25 cellular contexts compared by ENCODE assay signal in the genomic region with DNA sequence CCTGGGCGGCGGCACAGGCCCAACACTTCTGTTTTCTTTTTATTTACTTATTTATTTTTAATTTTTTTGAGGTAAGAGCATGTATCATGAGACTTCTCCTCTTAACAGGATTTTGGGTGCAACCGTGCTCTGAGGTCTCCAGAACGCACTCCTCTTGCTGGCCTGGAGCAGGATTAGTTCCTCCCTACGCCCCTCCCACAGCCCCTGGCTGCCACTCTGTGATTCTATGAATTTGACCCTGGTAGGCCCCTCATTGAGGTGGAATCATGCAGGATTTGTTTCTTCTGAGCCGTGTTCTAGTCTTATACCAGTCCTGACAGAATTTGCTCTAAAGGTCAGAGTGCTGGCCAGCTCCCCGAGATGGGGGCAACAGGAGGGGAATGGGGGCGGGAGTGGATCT.
DNase-seq lines count a peak whose midpoint lies in the region; ATAC-seq and TF ChIP-seq lines count a peak whose summit lies in the region.
"Had no signal": no experiment of that assay in that cellular context is flagged by ENCODE, and none has a peak within 500 bp of the region (broad histone marks: within the 10 kb centered on the region; RNA-seq: fewer than 3 reads in every experiment).

No MANE protein-coding gene starts in this region.

- H3K23ac ChIP-seq in IMR-90 (ENCODE audit: low read depth, low read length) = no peak overlapping the region

- DNase-seq in IMR-90 = no peak
- DNase-seq in SJSA1 (ENCODE audit: low read depth in 1 of 2, low spot score in 2 of 2) = peak; percentile 22 to 35
- DNase-seq in glutamatergic neuron = peak; percentile 13
- DNase-seq in spleen = peak; percentile 28
- no peak for DNase-seq in NCI-H510A (lab: John Stamatoyannopoulos, UW)
- DNase-seq in midbrain (lab: John Stamatoyannopoulos, UW) = no peak
- DNase-seq in COLO668 (lab: John Stamatoyannopoulos, UW; ENCODE audit: unreplicated experiment) = no peak
- DNase-seq: activated CD4-positive, alpha-beta T cell treated with anti-CD3 and anti-CD28 coated beads, Interleukin-2, amount 50 U/mL, for 4 hours; activated T-cell treated with anti-CD3 and anti-CD28 coated beads, Interleukin-2, amount 50 U/mL, for 48 hours; cerebellar nuclear complex; DMS53; HCEC 1CT; mesenchymal stem cell; NCI-H1105; NCI-H187; NCI-H524 treated with DMSO at 0.1 percent for 48 hours; SIG-M5; stimulated activated CD4-positive, alpha-beta T cell treated with anti-CD3 and anti-CD28 coated beads, Interleukin-4, amount 100 ng/mL, for 24 hours had no signal

- no peaks in the 10 kb centered on the region for H3K79me1 ChIP-seq in IMR-90 (ENCODE audit: low read depth in 1 of 2, low read length in 2 of 2)

- H2AK5ac ChIP-seq in IMR-90 (ENCODE audit: low read depth, low read length) = no peak overlapping the region; the same call in 1 of the 2 replicates

- no TSS peak for BruUV-seq in IMR-90 (replicated peaks; lab: Mats Ljungman, UMichigan)

- no peak overlapping the region for H4K5ac ChIP-seq in IMR-90 (ENCODE audit: low read depth, low read length)

- dilution Hi-C loops in IMR-90 (cut with HindIII; ENCODE audit: low sequenced_read_pairs, unreplicated experiment) = no loop called here

- H3K36me3 ChIP-seq in IMR-90 (ENCODE audit: control insufficient read depth, insufficient read depth, low read length) (no peaks in the 10 kb centered on the region), SJSA1 (no peaks in the 10 kb centered on the region), spleen (no peaks in the 10 kb centered on the region)
- H3K36me3 ChIP-seq: gastrocnemius medialis, MG63, prostate gland, tibial nerve had no signal

- peaks cover 8% of the 10 kb centered on the region; the same call in 1 of the 2 replicates for H3K9me1 ChIP-seq in IMR-90 (ENCODE audit: insufficient read depth, low read length)

- no peak overlapping the region for H2AK9ac ChIP-seq in IMR-90 (replicated peaks; ENCODE audit: low read depth, low read length, poor library complexity)

- peaks cover 9% of the 10 kb centered on the region for H3K9me3 Mint-ChIP-seq in glutamatergic neuron (ENCODE audit: unreplicated experiment)

- no peak overlapping the region for H2BK20ac ChIP-seq in IMR-90 (ENCODE audit: low read depth, low read length)

- H3K27me3 ChIP-seq in IMR-90 (ENCODE audit: control insufficient read depth, insufficient read depth, low read length) (no peaks in the 10 kb centered on the region; the same call in 1 of the 2 replicates), SJSA1 (replicated peaks) (no peaks in the 10 kb centered on the region), spleen (replicated peaks in 1 of 7) (no peaks in the 10 kb centered on the region)
- H3K27me3 ChIP-seq: BLaER1 treated with 17β-estradiol and CSF1 and Interleukin-3, amounts not matched to agents 10 nM and 100 nM; gastrocnemius medialis; MG63; tibial nerve had no signal

- H3K4ac ChIP-seq in IMR-90 (ENCODE audit: low read depth, low read length) = no peak overlapping the region

- no peak overlapping the region for H3K27ac Mint-ChIP-seq in glutamatergic neuron (ENCODE audit: unreplicated experiment)

- in situ Hi-C loops in IMR-90 (cut with MboI; ENCODE audit: low sequenced_read_pairs) = no loop called here

- H3K9ac ChIP-seq in IMR-90 (ENCODE audit: low read depth, low read length) = no peak overlapping the region
- H3K9ac ChIP-seq: BLaER1 treated with 17β-estradiol and CSF1 and Interleukin-3, amounts not matched to agents 10 nM and 100 nM; KMS-11 had no signal

- H2AFZ ChIP-seq in IMR-90 (replicated peaks; ENCODE audit: low read length, poor library complexity) = no peak overlapping the region

- H3K18ac ChIP-seq in IMR-90 (ENCODE audit: low read depth, low read length) = no peak overlapping the region

- 80% methylated on average over 1 of the region's 8 CpGs; no CpG with 5 or more reads in 1 of the 2 experiments for WGBS in IMR-90 (ENCODE audit: extremely low coverage in 2 of 2, insufficient read length in 1 of 2), 2 experiments
- WGBS in spleen, 5 donors = 89 to 92% (median 91%) methylated on average over 8 of the region's 8 CpGs

- no peaks in the 10 kb centered on the region; the same call in 1 of the 2 replicates for H3K9me3 ChIP-seq in IMR-90 (ENCODE audit: control insufficient read depth, insufficient read depth, low read length)
- H3K9me3 ChIP-seq in SJSA1 (replicated peaks) = no peaks in the 10 kb centered on the region
- peaks cover 3 to 33% (median 26%) of the 10 kb centered on the region in 8 donors for H3K9me3 ChIP-seq in spleen
- H3K9me3 ChIP-seq: prostate gland had no signal

- no peak overlapping the region for H3K56ac ChIP-seq in IMR-90 (ENCODE audit: extremely low read depth, insufficient read depth, low read length)

- TF ChIP-seq CTCF in IMR-90 (conservative IDR thresholded peaks at IDR 0.05; ENCODE audit: low read depth, low read length) = no peak
- TF ChIP-seq CTCF in glutamatergic neuron (IDR thresholded peaks at IDR 0.05; ENCODE audit: partially characterized antibody, unreplicated experiment) = no peak
- TF ChIP-seq CTCF in spleen (IDR thresholded peaks at IDR 0.05 in 8 of 11, conservative IDR thresholded peaks at IDR 0.05 in 3 of 11) = no peak

- peak overlapping the region; percentile 19; the same call in 1 of the 2 replicates for H2BK120ac ChIP-seq in IMR-90 (ENCODE audit: low read depth, low read length)

- no peak for ATAC-seq in IMR-90 (ENCODE audit: low read depth)
- ATAC-seq: gastrocnemius medialis had no signal

- H2BK15ac ChIP-seq in IMR-90 (ENCODE audit: low read depth, low read length) = no peak overlapping the region

- no peak overlapping the region for H2BK5ac ChIP-seq in IMR-90 (ENCODE audit: low read depth, low read length, poor library complexity, severe bottlenecking)

- TF ChIP-seq POLR2A in IMR-90 (IDR thresholded peaks at IDR 0.05; ENCODE audit: low read depth, low read length) (no peak), spleen (IDR thresholded peaks at IDR 0.05) (no peak)

- no peak overlapping the region for H3K4me3 ChIP-seq in IMR-90 (ENCODE audit: insufficient read depth, low read depth, low read length)
- no peak overlapping the region; the same call in 1 of the 2 replicates for H3K4me3 ChIP-seq in SJSA1
- H3K4me3 ChIP-seq in spleen = no peak overlapping the region
- H3K4me3 ChIP-seq: BLaER1 treated with 17β-estradiol and CSF1 and Interleukin-3, amounts not matched to agents 10 nM and 100 nM; gastrocnemius medialis; MG63; prostate gland; tibial nerve had no signal

- CTCF ChIA-PET in IMR-90 (lab: Yijun Ruan, JAX) = no interaction called here

- no peak overlapping the region for H3K4me3 Mint-ChIP-seq in glutamatergic neuron (ENCODE audit: unreplicated experiment)

- TF ChIP-seq RAD21 in IMR-90 (IDR thresholded peaks at IDR 0.05; ENCODE audit: low read length) = no peak

- H3K4me1 Mint-ChIP-seq in glutamatergic neuron (ENCODE audit: low read depth, unreplicated experiment) = peaks cover 22% of the 10 kb centered on the region

- POLR2A ChIA-PET in IMR-90 (lab: Charles Lee; ENCODE audit: unreplicated experiment) = interaction anchor here (1.3 kb wide), 1 partner anchor 14 kb away, joined by 5 read pairs; no protein-coding TSS in a partner anchor

- H3K36me3 Mint-ChIP-seq in glutamatergic neuron (ENCODE audit: unreplicated experiment) = peaks cover 31% of the 10 kb centered on the region

- H3K27me3 Mint-ChIP-seq in glutamatergic neuron (ENCODE audit: unreplicated experiment) = peaks cover 7% of the 10 kb centered on the region

- no peak overlapping the region for H3K14ac ChIP-seq in IMR-90 (replicated peaks; ENCODE audit: low read depth, low read length)

- H4K91ac ChIP-seq in IMR-90 (ENCODE audit: insufficient read depth, low read depth, low read length) = no peak overlapping the region

- intact Hi-C loops in IMR-90 (cut with micrococcal nuclease) = no loop called here
- intact Hi-C loops in spleen (cut with DNase I; ENCODE audit: low total_unique reads) = no loop called here

- H3K4me1 ChIP-seq in IMR-90 (ENCODE audit: control insufficient read depth, insufficient read depth, low read length) = peaks cover 10% of the 10 kb centered on the region
- peaks cover 73% of the 10 kb centered on the region for H3K4me1 ChIP-seq in SJSA1 (replicated peaks)
- H3K4me1 ChIP-seq in spleen = no peaks in the 10 kb centered on the region
- H3K4me1 ChIP-seq: Caco-2, gastrocnemius medialis, prostate gland, tibial nerve had no signal

- no peak overlapping the region for H3K4me2 ChIP-seq in IMR-90 (ENCODE audit: low read depth, low read length)
- H3K4me2 ChIP-seq: BLaER1 treated with 17β-estradiol and CSF1 and Interleukin-3, amounts not matched to agents 10 nM and 100 nM; KMS-11 had no signal

- no peak overlapping the region for H3K27ac ChIP-seq in IMR-90 (ENCODE audit: insufficient read depth, low read length)
- peak overlapping the region; percentile 92 for H3K27ac ChIP-seq in SJSA1
- no peak overlapping the region for H3K27ac ChIP-seq in spleen
- H3K27ac ChIP-seq: BLaER1 treated with 17β-estradiol and CSF1 and Interleukin-3, amounts not matched to agents 10 nM and 100 nM; gastrocnemius medialis; KMS-11; prostate gland had no signal

- H4K20me1 ChIP-seq in IMR-90 (ENCODE audit: insufficient read depth, low read length) = no peaks in the 10 kb centered on the region
- H4K20me1 ChIP-seq: BLaER1 treated with 17β-estradiol and CSF1 and Interleukin-3, amounts not matched to agents 10 nM and 100 nM had no signal

- H4K8ac ChIP-seq in IMR-90 (ENCODE audit: low read depth in 2 of 2, low read length in 2 of 2) = no peak overlapping the region

TF ChIP-seq in IMR-90, 13 proteins besides CTCF, POLR2A, EP300 and RAD21 (continues in another document):
- TF ChIP-seq CHD1 (IDR thresholded peaks at IDR 0.05; ENCODE audit: low read depth, low read length) (no peak), SMC3 (IDR thresholded peaks at IDR 0.05; ENCODE audit: low read depth, low read length) (no peak), BHLHE40 (IDR thresholded peaks at IDR 0.05; ENCODE audit: low read depth, low read length) (no peak), RCOR1 (IDR thresholded peaks at IDR 0.05; ENCODE audit: insufficient replicate concordance, low read length) (no peak), FOS (IDR thresholded peaks at IDR 0.05; ENCODE audit: low read depth, low read length) (no peak), RFX5 (IDR thresholded peaks at IDR 0.05; ENCODE audit: low read depth, low read length) (no peak), MXI1 (IDR thresholded peaks at IDR 0.05; ENCODE audit: borderline replicate concordance, low read depth, low read length) (no peak), CEBPB (IDR thresholded peaks at IDR 0.05; ENCODE audit: low read depth, low read length) (no peak)
- TF ChIP-seq, protein P1, sequence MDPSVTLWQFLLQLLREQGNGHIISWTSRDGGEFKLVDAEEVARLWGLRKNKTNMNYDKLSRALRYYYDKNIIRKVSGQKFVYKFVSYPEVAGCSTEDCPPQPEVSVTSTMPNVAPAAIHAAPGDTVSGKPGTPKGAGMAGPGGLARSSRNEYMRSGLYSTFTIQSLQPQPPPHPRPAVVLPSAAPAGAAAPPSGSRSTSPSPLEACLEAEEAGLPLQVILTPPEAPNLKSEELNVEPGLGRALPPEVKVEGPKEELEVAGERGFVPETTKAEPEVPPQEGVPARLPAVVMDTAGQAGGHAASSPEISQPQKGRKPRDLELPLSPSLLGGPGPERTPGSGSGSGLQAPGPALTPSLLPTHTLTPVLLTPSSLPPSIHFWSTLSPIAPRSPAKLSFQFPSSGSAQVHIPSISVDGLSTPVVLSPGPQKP (IDR thresholded peaks at IDR 0.05; ENCODE audit: borderline replicate concordance, low read depth, low read length) = no peak

Comparison
In these comparisons a context has a peak if more than half of its experiments do, and no peak if none do; other contexts are left out.
1. DNase-seq: peak in SJSA1 (2 of 2), glutamatergic neuron (single experiment) and spleen (single experiment); none in IMR-90 (single experiment), NCI-H510A (single experiment), midbrain (single experiment) and COLO668 (single experiment).